In genomic region chr1:1013105-1013921, GRCh38 we compare ENCODE assay signal across 1 cellular context.
TF ChIP-seq lines count a peak whose summit lies in the region.

ISG15 (plus strand) TSS chr1:1013497; CDS start chr1:1013574, 77 bp downstream.

TF ChIP-seq in HepG2, 621 proteins besides CTCF, POLR2A, EP300 and RAD21 (continued from another document and continues in another):
- TF ChIP-seq ZNF775 (CRISPR knock-in tag; IDR thresholded peaks at IDR 0.05; ENCODE audit: borderline replicate concordance) (no peak), RARG (CRISPR knock-in tag; IDR thresholded peaks at IDR 0.05; ENCODE audit: low read depth) (no peak), ZNF766 (CRISPR knock-in tag; IDR thresholded peaks at IDR 0.05; ENCODE audit: borderline replicate concordance) (no peak), DNMT3B (CRISPR knock-in tag; conservative IDR thresholded peaks at IDR 0.05) (no peak), SALL1 (CRISPR knock-in tag; IDR thresholded peaks at IDR 0.05) (peak; percentile 46), ZNF318 (CRISPR knock-in tag; IDR thresholded peaks at IDR 0.05) (no peak; the same call in 1 of the 2 replicates), ZNF382 (CRISPR knock-in tag; IDR thresholded peaks at IDR 0.05; ENCODE audit: borderline replicate concordance) (no peak), AHDC1 (CRISPR knock-in tag; IDR thresholded peaks at IDR 0.05; ENCODE audit: borderline replicate concordance) (no peak), ZNF570 (CRISPR knock-in tag; IDR thresholded peaks at IDR 0.05; ENCODE audit: borderline replicate concordance) (no peak), PLSCR1 (CRISPR knock-in tag; IDR thresholded peaks at IDR 0.05; ENCODE audit: borderline replicate concordance) (no peak), ZNF549 (CRISPR knock-in tag; IDR thresholded peaks at IDR 0.05) (no peak), MED13 (CRISPR knock-in tag; IDR thresholded peaks at IDR 0.05) (no peak), ZZZ3 (CRISPR knock-in tag; IDR thresholded peaks at IDR 0.05; ENCODE audit: borderline replicate concordance) (no peak), ZNF230 (CRISPR knock-in tag; IDR thresholded peaks at IDR 0.05) (no peak), KDM6A (CRISPR knock-in tag; IDR thresholded peaks at IDR 0.05; ENCODE audit: low read depth) (no peak), NPAS2 (CRISPR knock-in tag; IDR thresholded peaks at IDR 0.05; ENCODE audit: borderline replicate concordance) (no peak), ASH2L (IDR thresholded peaks at IDR 0.05; ENCODE audit: insufficient read length, low read depth, low read length) (peak; percentile 46), THAP8 (CRISPR knock-in tag; IDR thresholded peaks at IDR 0.05; ENCODE audit: borderline replicate concordance) (no peak), HNF4A (CRISPR knock-in tag; IDR thresholded peaks at IDR 0.05) (no peak), ZNF143 (CRISPR knock-in tag; IDR thresholded peaks at IDR 0.05) (peak; percentile 18; the same call in 1 of the 2 replicates), ARID4A (CRISPR knock-in tag; IDR thresholded peaks at IDR 0.05; ENCODE audit: borderline replicate concordance) (peak; percentile 92), ZNF749 (CRISPR knock-in tag; IDR thresholded peaks at IDR 0.05; ENCODE audit: borderline replicate concordance) (no peak), MTERF4 (CRISPR knock-in tag; IDR thresholded peaks at IDR 0.05) (peak; percentile 71; the same call in 1 of the 2 replicates), ZNF567 (CRISPR knock-in tag; IDR thresholded peaks at IDR 0.05; ENCODE audit: borderline replicate concordance) (no peak), JARID2 (CRISPR knock-in tag; IDR thresholded peaks at IDR 0.05; ENCODE audit: insufficient replicate concordance) (no peak), ZNF687 (CRISPR knock-in tag; IDR thresholded peaks at IDR 0.05) (peak; percentile 80), MTF1 (CRISPR knock-in tag; IDR thresholded peaks at IDR 0.05) (no peak), RXRA (CRISPR knock-in tag; IDR thresholded peaks at IDR 0.05) (no peak), YY1 (IDR thresholded peaks at IDR 0.05; ENCODE audit: insufficient read depth, insufficient replicate concordance, low read depth, low read length) (no peak), ZBTB8A (CRISPR knock-in tag; IDR thresholded peaks at IDR 0.05; ENCODE audit: borderline replicate concordance, low read depth) (no peak), ZNF253 (CRISPR knock-in tag; IDR thresholded peaks at IDR 0.05; ENCODE audit: borderline replicate concordance) (peak; percentile 64; the same call in 1 of the 2 replicates), GABPB1 (CRISPR knock-in tag; IDR thresholded peaks at IDR 0.05) (peak; percentile 60), CHCHD3 (CRISPR knock-in tag; IDR thresholded peaks at IDR 0.05) (no peak)
